In genomic region chr5:136749016-136749415, GRCh38 we compare ENCODE assay signal across 24 cellular contexts.
DNase-seq lines count a peak whose midpoint lies in the region; ATAC-seq and TF ChIP-seq lines count a peak whose summit lies in the region.
"Had no signal": no experiment of that assay in that cellular context is flagged by ENCODE, and none has a peak within 500 bp of the region (broad histone marks: within the 10 kb centered on the region; RNA-seq: fewer than 3 reads in every experiment).

No MANE protein-coding gene starts in this region.

- H2AK5ac ChIP-seq in IMR-90 (ENCODE audit: low read depth, low read length) = no peak overlapping the region
- no peak overlapping the region for H2AK5ac ChIP-seq in mesendoderm (ENCODE audit: low read length)

- in situ Hi-C loops in IMR-90 (cut with MboI; ENCODE audit: low sequenced_read_pairs) = no loop called here

- H3K4ac ChIP-seq in IMR-90 (ENCODE audit: low read depth, low read length) (no peak overlapping the region), mesendoderm (ENCODE audit: low read depth, low read length) (no peak overlapping the region)

- H3K27ac ChIP-seq in IMR-90 (ENCODE audit: insufficient read depth, low read length) = no peak overlapping the region
- no peak overlapping the region for H3K27ac ChIP-seq in mesendoderm (ENCODE audit: low read depth, low read length)
- H3K27ac ChIP-seq in gastroesophageal sphincter = no peak overlapping the region
- H3K27ac ChIP-seq: 22Rv1 had no signal

- H4K8ac ChIP-seq in IMR-90 (ENCODE audit: low read depth in 2 of 2, low read length in 2 of 2) = no peak overlapping the region
- H4K8ac ChIP-seq in mesendoderm (ENCODE audit: low read depth, low read length) = no peak overlapping the region

- H3K18ac ChIP-seq in IMR-90 (ENCODE audit: low read depth, low read length) (no peak overlapping the region), mesendoderm (ENCODE audit: low read length) (no peak overlapping the region)

- H3K4me1 ChIP-seq in IMR-90 (ENCODE audit: control insufficient read depth, insufficient read depth, low read length) (no peaks in the 10 kb centered on the region), mesendoderm (ENCODE audit: control insufficient read depth, low read depth, low read length) (peaks cover 3% of the 10 kb centered on the region), gastroesophageal sphincter (no peaks in the 10 kb centered on the region)

- H3K79me1 ChIP-seq in IMR-90 (ENCODE audit: low read depth in 1 of 2, low read length in 2 of 2) = no peaks in the 10 kb centered on the region
- no peaks in the 10 kb centered on the region for H3K79me1 ChIP-seq in mesendoderm (ENCODE audit: low read length)

- H3K4me3 ChIP-seq in IMR-90 (ENCODE audit: insufficient read depth, low read depth, low read length) (no peak overlapping the region), mesendoderm (ENCODE audit: low read length) (no peak overlapping the region), gastroesophageal sphincter (no peak overlapping the region)
- H3K4me3 ChIP-seq: GM12878, GM23338 had no signal

- no peak for TF ChIP-seq CTCF in IMR-90 (conservative IDR thresholded peaks at IDR 0.05; ENCODE audit: low read depth, low read length)
- no peak for TF ChIP-seq CTCF in gastroesophageal sphincter (IDR thresholded peaks at IDR 0.05)

- no peak overlapping the region for H2AK9ac ChIP-seq in IMR-90 (replicated peaks; ENCODE audit: low read depth, low read length, poor library complexity)

- TF ChIP-seq RAD21 in IMR-90 (IDR thresholded peaks at IDR 0.05; ENCODE audit: low read length) = no peak

- no peaks in the 10 kb centered on the region for H3K27me3 ChIP-seq in IMR-90 (ENCODE audit: control insufficient read depth, insufficient read depth, low read length)
- H3K27me3 ChIP-seq in mesendoderm (ENCODE audit: insufficient read depth, low read length, poor library complexity) = no peaks in the 10 kb centered on the region
- no peaks in the 10 kb centered on the region for H3K27me3 ChIP-seq in gastroesophageal sphincter

- no peak overlapping the region for H2AFZ ChIP-seq in IMR-90 (replicated peaks; ENCODE audit: low read length, poor library complexity)
- H2AFZ ChIP-seq: GM23338 had no signal

- intact Hi-C loops in IMR-90 (cut with micrococcal nuclease) = no loop called here

- POLR2A ChIA-PET in IMR-90 (lab: Charles Lee; ENCODE audit: unreplicated experiment) = no interaction called here

- peak; percentile 29; the same call in 1 of the 2 replicates for ATAC-seq in IMR-90 (ENCODE audit: low read depth)
- no peak for ATAC-seq in gastroesophageal sphincter
- ATAC-seq: GM12878, GM23338 had no signal

- BruUV-seq in IMR-90 (replicated peaks; lab: Mats Ljungman, UMichigan) = no TSS peak

- H2BK5ac ChIP-seq in IMR-90 (ENCODE audit: low read depth, low read length, poor library complexity, severe bottlenecking) (no peak overlapping the region), mesendoderm (ENCODE audit: low read length) (no peak overlapping the region)

- no peaks in the 10 kb centered on the region for H4K20me1 ChIP-seq in IMR-90 (ENCODE audit: insufficient read depth, low read length)

- no peak for TF ChIP-seq EP300 in gastroesophageal sphincter (IDR thresholded peaks at IDR 0.05)

- peak; percentile 68 for DNase-seq in A172 (ENCODE audit: low spot score)
- peak; percentile 4 for DNase-seq in IMR-90
- peak; percentile 22 for DNase-seq in astrocyte of the hippocampus (ENCODE audit: low read depth, low spot score)
- peak; percentile 60 for DNase-seq in kidney glomerular epithelial cell (lab: John Stamatoyannopoulos, UW)
- DNase-seq in mesendoderm = no peak
- DNase-seq in activated CD8-positive, alpha-beta memory T cell treated with anti-CD3 and anti-CD28 coated beads, Interleukin-2, amount 50 U/mL, for 48 hours = no peak
- no peak for DNase-seq in NCI-H2171 (lab: John Stamatoyannopoulos, UW)
- DNase-seq: CD4-positive, CD25-positive, alpha-beta regulatory T cell; COR-L47; DMS 273 treated with DMSO at 0.1 percent for 48 hours; DND-41; HCEC 1CT; NCI-H1417; NCI-H187; NCI-H2107; NCI-H2227 treated with DMSO at 0.1 percent for 48 hours; NCI-H510A treated with DMSO at 0.1 percent for 48 hours; NCI-H82; OCI-M1; SHP77 had no signal

- no peaks in the 10 kb centered on the region for H3K79me2 ChIP-seq in mesendoderm (ENCODE audit: control insufficient read depth, insufficient read depth, low read length)

- no peak overlapping the region for H3K4me2 ChIP-seq in IMR-90 (ENCODE audit: low read depth, low read length)
- no peak overlapping the region for H3K4me2 ChIP-seq in mesendoderm (ENCODE audit: low read length)
- H3K4me2 ChIP-seq: GM23338 had no signal

- no CpG with 5 or more reads among the region's 1 CpG for WGBS in IMR-90 (ENCODE audit: extremely low coverage in 2 of 2, insufficient read length in 1 of 2), 2 experiments
- no CpG with 5 or more reads among the region's 1 CpG for WGBS in mesendoderm (ENCODE audit: extremely low coverage, insufficient coverage, low lambda C conversion rate)
- 89 to 91% methylated on average over 1 of the region's 1 CpG for WGBS in gastroesophageal sphincter (ENCODE audit: low coverage in 1 of 2), 2 donors

- H4K5ac ChIP-seq in IMR-90 (ENCODE audit: low read depth, low read length) = no peak overlapping the region
- H4K5ac ChIP-seq in mesendoderm (ENCODE audit: low read length) = no peak overlapping the region

- dilution Hi-C loops in IMR-90 (cut with HindIII; ENCODE audit: low sequenced_read_pairs, unreplicated experiment) = no loop called here

- TF ChIP-seq POLR2A in IMR-90 (IDR thresholded peaks at IDR 0.05; ENCODE audit: low read depth, low read length) (no peak), gastroesophageal sphincter (IDR thresholded peaks at IDR 0.05) (no peak)

- H3K36me3 ChIP-seq in IMR-90 (ENCODE audit: control insufficient read depth, insufficient read depth, low read length) = no peaks in the 10 kb centered on the region
- H3K36me3 ChIP-seq in mesendoderm (ENCODE audit: control insufficient read depth, insufficient read depth, low read length) = no peaks in the 10 kb centered on the region
- no peaks in the 10 kb centered on the region for H3K36me3 ChIP-seq in gastroesophageal sphincter

- CTCF ChIA-PET in IMR-90 (lab: Yijun Ruan, JAX) = interaction anchor here (0.6 kb wide), 1 partner anchor 8 kb away, joined by 8 read pairs; no protein-coding TSS in a partner anchor

- H3K9ac ChIP-seq in IMR-90 (ENCODE audit: low read depth, low read length) (no peak overlapping the region), mesendoderm (ENCODE audit: low read length) (no peak overlapping the region)

- H4K91ac ChIP-seq in IMR-90 (ENCODE audit: insufficient read depth, low read depth, low read length) = no peak overlapping the region

- H3K9me3 ChIP-seq in IMR-90 (ENCODE audit: control insufficient read depth, insufficient read depth, low read length) (0 out of 2 replicates have a peak, but pooled peaks cover 2% of the 10 kb centered on the region), gastroesophageal sphincter (no peaks in the 10 kb centered on the region)

- no peaks in the 10 kb centered on the region for H3K9me1 ChIP-seq in IMR-90 (ENCODE audit: insufficient read depth, low read length)

- no peak overlapping the region for H2BK20ac ChIP-seq in IMR-90 (ENCODE audit: low read depth, low read length)

- no peak overlapping the region for H2BK15ac ChIP-seq in IMR-90 (ENCODE audit: low read depth, low read length)
- no peak overlapping the region for H2BK15ac ChIP-seq in mesendoderm (replicated peaks; ENCODE audit: low read depth)

- H3K14ac ChIP-seq in IMR-90 (replicated peaks; ENCODE audit: low read depth, low read length) = no peak overlapping the region

- H3K56ac ChIP-seq in IMR-90 (ENCODE audit: extremely low read depth, insufficient read depth, low read length) (no peak overlapping the region), mesendoderm (ENCODE audit: low read length) (no peak overlapping the region)

- H3K23ac ChIP-seq in IMR-90 (ENCODE audit: low read depth, low read length) (no peak overlapping the region), mesendoderm (ENCODE audit: low read length) (no peak overlapping the region)

- H2BK120ac ChIP-seq in IMR-90 (ENCODE audit: low read depth, low read length) (no peak overlapping the region), mesendoderm (ENCODE audit: low read depth, low read length) (no peak overlapping the region)

TF ChIP-seq in IMR-90, 13 proteins besides CTCF, POLR2A, EP300 and RAD21:
- TF ChIP-seq MAFK (IDR thresholded peaks at IDR 0.05; ENCODE audit: low read depth, low read length) (no peak), CHD1 (IDR thresholded peaks at IDR 0.05; ENCODE audit: low read depth, low read length) (no peak), SMC3 (IDR thresholded peaks at IDR 0.05; ENCODE audit: low read depth, low read length) (no peak), NFE2L2 (IDR thresholded peaks at IDR 0.05; ENCODE audit: low read depth, low read length) (no peak), FOS (IDR thresholded peaks at IDR 0.05; ENCODE audit: low read depth, low read length) (no peak), MXI1 (IDR thresholded peaks at IDR 0.05; ENCODE audit: borderline replicate concordance, low read depth, low read length) (no peak), RFX5 (IDR thresholded peaks at IDR 0.05; ENCODE audit: low read depth, low read length) (no peak), BHLHE40 (IDR thresholded peaks at IDR 0.05; ENCODE audit: low read depth, low read length) (no peak), ELK1 (IDR thresholded peaks at IDR 0.05; ENCODE audit: borderline replicate concordance, low read depth, low read length) (no peak), RCOR1 (IDR thresholded peaks at IDR 0.05; ENCODE audit: insufficient replicate concordance, low read length) (no peak), MAZ (IDR thresholded peaks at IDR 0.05; ENCODE audit: borderline replicate concordance, low read depth, low read length) (no peak), CEBPB (IDR thresholded peaks at IDR 0.05; ENCODE audit: low read depth, low read length) (no peak)
- TF ChIP-seq, protein P1, sequence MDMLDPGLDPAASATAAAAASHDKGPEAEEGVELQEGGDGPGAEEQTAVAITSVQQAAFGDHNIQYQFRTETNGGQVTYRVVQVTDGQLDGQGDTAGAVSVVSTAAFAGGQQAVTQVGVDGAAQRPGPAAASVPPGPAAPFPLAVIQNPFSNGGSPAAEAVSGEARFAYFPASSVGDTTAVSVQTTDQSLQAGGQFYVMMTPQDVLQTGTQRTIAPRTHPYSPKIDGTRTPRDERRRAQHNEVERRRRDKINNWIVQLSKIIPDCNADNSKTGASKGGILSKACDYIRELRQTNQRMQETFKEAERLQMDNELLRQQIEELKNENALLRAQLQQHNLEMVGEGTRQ (IDR thresholded peaks at IDR 0.05; ENCODE audit: low read depth, low read length) = no peak

Comparison
In these comparisons a context has a peak if more than half of its experiments do, and no peak if none do; other contexts are left out.
1. DNase-seq: peak in A172 (single experiment), IMR-90 (single experiment), astrocyte of the hippocampus (single experiment) and kidney glomerular epithelial cell (single experiment); none in mesendoderm (single experiment), activated CD8-positive, alpha-beta memory T cell treated with anti-CD3 and anti-CD28 coated beads, Interleukin-2, amount 50 U/mL, for 48 hours (single experiment) and NCI-H2171 (single experiment).